8 cellular contexts compared by ENCODE assay signal in genomic region chr1:3772715-3773571, GRCh38. TPM values are rescaled to one million over a fixed set of nuclear protein-coding genes. Genes with fewer than 3 reads are reported as not detected.
A peak's percentile ranks its signal among the peaks of the same experiment; 100 is the strongest.
DNase-seq lines count a peak whose midpoint lies in the region; ATAC-seq and TF ChIP-seq lines count a peak whose summit lies in the region.

Gene SMIM1, plus strand, starts transcription at chr1:3772749. Its CDS starts 2,625 bp downstream, at chr1:3775374.

- H3K9me3 Mint-ChIP-seq in immature natural killer cell = no peaks in the 10 kb centered on the region

- H3K9me3 ChIP-seq in adrenal gland (replicated peaks in 1 of 3) = no peaks in the 10 kb centered on the region
- no peaks in the 10 kb centered on the region for H3K9me3 ChIP-seq in stomach smooth muscle (ENCODE audit: control insufficient read depth in 2 of 2, low read length in 2 of 2)

- H3K36me3 Mint-ChIP-seq in immature natural killer cell = no peaks in the 10 kb centered on the region

- H3K27ac ChIP-seq in adrenal gland (peak within 1 kb of the TSS in 3 of 5 donors; percentile 48 to 78 (median 73)), stomach smooth muscle (ENCODE audit: low read length) (peak within 1 kb of the TSS; percentile 58)

- ATAC-seq in GM19035 (IDR thresholded peaks at IDR 0.05; ENCODE audit: unreplicated experiment) (peak; percentile 38), HG03139 (IDR thresholded peaks at IDR 0.05; ENCODE audit: unreplicated experiment) (peak; percentile 4), GM19351 (IDR thresholded peaks at IDR 0.05; ENCODE audit: unreplicated experiment) (no peak)

- TF ChIP-seq CTCF in adrenal gland (IDR thresholded peaks at IDR 0.05) = no peak

- H3K36me3 ChIP-seq in adrenal gland (replicated peaks in 1 of 2) = no peaks in the 10 kb centered on the region
- H3K36me3 ChIP-seq in stomach smooth muscle (ENCODE audit: control insufficient read depth in 2 of 2, insufficient read depth in 2 of 2, low read length in 2 of 2) = no peaks in the 10 kb centered on the region

- peak within 1 kb of the TSS; percentile 40 to 69 (median 60) for H3K4me3 ChIP-seq in adrenal gland
- H3K4me3 ChIP-seq in stomach smooth muscle (ENCODE audit: low read length in 2 of 2) = peak within 1 kb of the TSS; percentile 70 to 74

- H3K9ac ChIP-seq in stomach smooth muscle (ENCODE audit: low read length in 2 of 2) = peak within 1 kb of the TSS; percentile 58 to 60

- WGBS in adrenal gland, 4 donors = 17 to 50% (median 22%) methylated on average over 7 to 55 of the region's 55 CpGs

- DNase-seq in adrenal gland (peak in 1 of 7 donors; percentile 77), immature natural killer cell (no peak), germinal center (ENCODE audit: low spot score) (no peak), ureter (ENCODE audit: low spot score) (no peak)

- peaks cover 0 to 12% of the 10 kb centered on the region in 2 donors for H3K4me1 Mint-ChIP-seq in immature natural killer cell

- peak within 1 kb of the TSS; percentile 59 to 70 (median 65) for H3K4me3 Mint-ChIP-seq in immature natural killer cell

- TF ChIP-seq POLR2A in adrenal gland (IDR thresholded peaks at IDR 0.05) = no peak

- no peaks in the 10 kb centered on the region for H3K27me3 ChIP-seq in adrenal gland
- H3K27me3 ChIP-seq in stomach smooth muscle (ENCODE audit: control insufficient read depth in 1 of 2, insufficient read depth in 2 of 2, low read length in 2 of 2) = no peaks in the 10 kb centered on the region

- H3K27me3 Mint-ChIP-seq in immature natural killer cell (ENCODE audit: low read depth in 3 of 3) = peaks cover 0 to 2% (median 2%) of the 10 kb centered on the region in 3 donors

- no peak within 1 kb of the TSS for H3K27ac Mint-ChIP-seq in immature natural killer cell

- intact Hi-C loops in adrenal gland (cut with DNase I) = no loop called here

- peaks cover 14 to 37% of the 10 kb centered on the region in 2 donors for H3K4me1 ChIP-seq in adrenal gland (replicated peaks in 1 of 2)
- H3K4me1 ChIP-seq in stomach smooth muscle (ENCODE audit: control insufficient read depth, insufficient read depth, low read length) = peaks cover 33% of the 10 kb centered on the region

RNA-seq across cellular contexts. Expression of gene SMIM1, which starts in this region (rescaled TPM):
- total RNA-seq in adrenal gland (10 to 100 TPM in 2 of 8 donors, 1 to 10 TPM in 4, not detected in 2; 3.9 to 14.0 (median 4.8) TPM), ureter (9.6 TPM)
- polyA plus RNA-seq in adrenal gland (10 to 100 TPM in 1 of 3 donors, 1 to 10 TPM in 1, under 1 TPM in 1; 0.35 to 22.0 (median 8.8) TPM), immature natural killer cell (under 1 TPM in 1 of 3 donors, not detected in 2; 0.96 TPM)
